In the genomic region with DNA sequence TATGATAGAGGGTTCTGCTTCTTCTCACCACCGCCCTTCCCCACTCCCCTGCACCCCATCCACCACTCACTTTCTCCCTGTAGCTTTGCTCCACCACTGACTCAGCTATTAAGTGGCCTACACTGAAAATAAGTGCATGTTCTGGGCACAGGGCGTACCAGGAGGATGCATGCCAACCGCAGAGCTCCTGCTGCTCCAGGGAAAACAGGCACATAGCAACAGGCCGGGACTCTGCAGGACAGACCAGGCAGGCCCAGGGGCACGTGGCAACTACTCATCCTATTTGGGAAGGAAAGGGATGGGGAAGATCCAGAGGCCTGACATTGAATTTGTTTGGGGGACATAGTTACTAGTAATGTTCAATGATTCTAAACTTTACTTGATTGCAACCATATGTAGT, we compare ENCODE assay signal across 1 cellular context.
TF ChIP-seq lines count a peak whose summit lies in the region.

No MANE protein-coding gene starts in this region.

TF ChIP-seq in IMR-90, 13 proteins besides CTCF, POLR2A, EP300 and RAD21:
- TF ChIP-seq MAFK (IDR thresholded peaks at IDR 0.05; ENCODE audit: low read depth, low read length), result no peak
- TF ChIP-seq SMC3 (IDR thresholded peaks at IDR 0.05; ENCODE audit: low read depth, low read length), result no peak
- no peak for TF ChIP-seq RFX5 (IDR thresholded peaks at IDR 0.05; ENCODE audit: low read depth, low read length)
- no peak for TF ChIP-seq MXI1 (IDR thresholded peaks at IDR 0.05; ENCODE audit: borderline replicate concordance, low read depth, low read length)
- no peak for TF ChIP-seq BHLHE40 (IDR thresholded peaks at IDR 0.05; ENCODE audit: low read depth, low read length)
- no peak for TF ChIP-seq USF2 (IDR thresholded peaks at IDR 0.05; ENCODE audit: low read depth, low read length)
- TF ChIP-seq, protein P1, sequence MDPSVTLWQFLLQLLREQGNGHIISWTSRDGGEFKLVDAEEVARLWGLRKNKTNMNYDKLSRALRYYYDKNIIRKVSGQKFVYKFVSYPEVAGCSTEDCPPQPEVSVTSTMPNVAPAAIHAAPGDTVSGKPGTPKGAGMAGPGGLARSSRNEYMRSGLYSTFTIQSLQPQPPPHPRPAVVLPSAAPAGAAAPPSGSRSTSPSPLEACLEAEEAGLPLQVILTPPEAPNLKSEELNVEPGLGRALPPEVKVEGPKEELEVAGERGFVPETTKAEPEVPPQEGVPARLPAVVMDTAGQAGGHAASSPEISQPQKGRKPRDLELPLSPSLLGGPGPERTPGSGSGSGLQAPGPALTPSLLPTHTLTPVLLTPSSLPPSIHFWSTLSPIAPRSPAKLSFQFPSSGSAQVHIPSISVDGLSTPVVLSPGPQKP (IDR thresholded peaks at IDR 0.05; ENCODE audit: borderline replicate concordance, low read depth, low read length), result no peak
- TF ChIP-seq CHD1 (IDR thresholded peaks at IDR 0.05; ENCODE audit: low read depth, low read length), result no peak
- no peak for TF ChIP-seq NFE2L2 (IDR thresholded peaks at IDR 0.05; ENCODE audit: low read depth, low read length)
- no peak for TF ChIP-seq FOS (IDR thresholded peaks at IDR 0.05; ENCODE audit: low read depth, low read length)
- no peak for TF ChIP-seq CEBPB (IDR thresholded peaks at IDR 0.05; ENCODE audit: low read depth, low read length)
- no peak for TF ChIP-seq RCOR1 (IDR thresholded peaks at IDR 0.05; ENCODE audit: insufficient replicate concordance, low read length)
- TF ChIP-seq MAZ (IDR thresholded peaks at IDR 0.05; ENCODE audit: borderline replicate concordance, low read depth, low read length), result no peak
TF ChIP-seq in IMR-90: peak in this region for 0.
